ENCODE assay signal across 20 cellular contexts in the genomic region with DNA sequence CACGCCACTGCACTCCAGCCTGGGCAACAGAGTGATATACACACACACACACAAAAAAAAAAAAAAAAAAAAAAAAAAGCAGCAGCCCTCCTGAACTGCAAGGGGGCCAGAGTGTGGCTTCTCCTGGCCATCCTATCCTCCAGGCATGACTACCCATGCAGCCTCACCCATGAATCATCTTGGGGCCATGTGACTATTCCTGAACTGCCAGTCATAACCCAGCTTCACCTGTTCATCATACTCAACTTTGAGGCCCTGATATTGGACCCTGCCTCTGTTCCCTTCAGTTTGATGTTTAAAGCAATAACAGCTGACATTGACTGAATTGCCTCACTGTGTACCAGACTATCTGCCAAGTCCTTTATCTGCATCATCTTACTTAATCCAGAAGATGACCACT. TPM values are rescaled to one million over a fixed set of nuclear protein-coding genes. Genes with fewer than 3 reads are reported as not detected.
DNase-seq lines count a peak whose midpoint lies in the region; ATAC-seq and TF ChIP-seq lines count a peak whose summit lies in the region.
"Had no signal": no experiment of that assay in that cellular context is flagged by ENCODE, and none has a peak within 500 bp of the region (broad histone marks: within the 10 kb centered on the region; RNA-seq: fewer than 3 reads in every experiment).

No MANE protein-coding gene starts in this region.

- TF ChIP-seq CTCF in epithelial cell of esophagus (IDR thresholded peaks at IDR 0.05; ENCODE audit: insufficient read depth, low read depth, low read length, missing control alignments): no peak

- DNase-seq in activated naive CD4-positive, alpha-beta T cell treated with anti-CD3 and anti-CD28 coated beads, Interleukin-2, amount 50 U/mL, for 72 hours (ENCODE audit: low spot score in 2 of 2): peak in 1 of 2 donors; percentile 34
- no peak for DNase-seq in activated naive CD4-positive, alpha-beta T cell (lab: John Stamatoyannopoulos, UW)
- DNase-seq in LHCN-M2 (ENCODE audit: low read depth) (peak; percentile 97), epithelial cell of esophagus (ENCODE audit: low read depth) (peak; percentile 67), NCI-H1092 treated with DMSO at 0.1 percent for 48 hours (lab: John Stamatoyannopoulos, UW) (no peak)
- DNase-seq: amygdala, dermis blood vessel endothelial cell, DND-41, heart left ventricle, Kasumi-1, mesenchymal stem cell, naive B cell, NCI-H1105, NCI-H2081 treated with DMSO at 0.1 percent for 48 hours had no signal

- H3K4me3 ChIP-seq in epithelial cell of esophagus (ENCODE audit: low read length): no peak overlapping the region
- no peak overlapping the region for H3K4me3 ChIP-seq in skeletal muscle tissue (ENCODE audit: low read length in 3 of 3)
- H3K4me3 ChIP-seq: heart left ventricle, right atrium auricular region, SJSA1 had no signal

- H3K9ac ChIP-seq in skeletal muscle tissue (ENCODE audit: low read depth in 1 of 3, low read length in 3 of 3): no peak overlapping the region

- H3K36me3 ChIP-seq in skeletal muscle tissue (ENCODE audit: control insufficient read depth in 3 of 3, insufficient read depth in 3 of 3, low read length in 3 of 3): no peaks in the 10 kb centered on the region
- H3K36me3 ChIP-seq: heart left ventricle, right atrium auricular region, SJSA1 had no signal

- no peaks in the 10 kb centered on the region for H3K9me3 Mint-ChIP-seq in activated naive CD4-positive, alpha-beta T cell treated with anti-CD3 and anti-CD28 coated beads, Interleukin-2, amount 50 U/mL, for 72 hours

- no peaks in the 10 kb centered on the region for H3K9me3 ChIP-seq in skeletal muscle tissue (ENCODE audit: control insufficient read depth in 3 of 3, low read length in 3 of 3)
- H3K9me3 ChIP-seq: heart left ventricle, right atrium auricular region, SJSA1 had no signal

- H3K27ac Mint-ChIP-seq in activated naive CD4-positive, alpha-beta T cell treated with anti-CD3 and anti-CD28 coated beads, Interleukin-2, amount 50 U/mL, for 72 hours: no peak overlapping the region

- H3K27ac ChIP-seq in skeletal muscle tissue (ENCODE audit: low read depth, low read length): peak overlapping the region; percentile 67
- H3K27ac ChIP-seq: heart left ventricle, right atrium auricular region, SJSA1 had no signal

- peaks cover 34 to 38% (median 37%) of the 10 kb centered on the region in 3 donors for H3K4me1 ChIP-seq in skeletal muscle tissue (ENCODE audit: control insufficient read depth in 3 of 3, insufficient read depth in 3 of 3, low read length in 3 of 3)

- no peaks in the 10 kb centered on the region for H3K36me3 Mint-ChIP-seq in activated naive CD4-positive, alpha-beta T cell treated with anti-CD3 and anti-CD28 coated beads, Interleukin-2, amount 50 U/mL, for 72 hours

- peak; percentile 45 to 50 for ATAC-seq in activated naive CD4-positive, alpha-beta T cell treated with anti-CD3 and anti-CD28 coated beads, Interleukin-2, amount 50 U/mL, for 72 hours
- no peak for ATAC-seq in GM19455 (IDR thresholded peaks at IDR 0.05; ENCODE audit: unreplicated experiment)
- ATAC-seq: heart left ventricle had no signal

- peaks cover 17 to 25% (median 17%) of the 10 kb centered on the region in 3 donors for H3K27me3 ChIP-seq in skeletal muscle tissue (ENCODE audit: control insufficient read depth in 3 of 3, insufficient read depth in 3 of 3, low read length in 3 of 3)

RNA-seq across cellular contexts. Expression of a gene that starts 2.8 kb away (rescaled TPM):
- 1 to 10 TPM in 1 of 2 donors, under 1 TPM in 1; 0.18 to 4.3 TPM for total RNA-seq in activated naive CD4-positive, alpha-beta T cell treated with anti-CD3 and anti-CD28 coated beads, Interleukin-2, amount 50 U/mL, for 72 hours
- 1.6 and 3.1 TPM in 2 replicates for total RNA-seq in LHCN-M2 (2014; rRNA removed)
- polyA plus RNA-seq in LHCN-M2 (2012): 0.05 TPM
- total RNA-seq in skeletal muscle tissue: 0.52 TPM
- total RNA-seq: ureter had no signal

RNA-seq across cellular contexts. Expression of a gene that starts 22.1 kb away (rescaled TPM):
- under 1 TPM in 1 of 2 donors, not detected in 1; 0.97 TPM for total RNA-seq in activated naive CD4-positive, alpha-beta T cell treated with anti-CD3 and anti-CD28 coated beads, Interleukin-2, amount 50 U/mL, for 72 hours
- total RNA-seq in LHCN-M2 (2014; rRNA removed) (not detected in 2 replicates), skeletal muscle tissue (11.0 TPM)
- polyA plus RNA-seq in LHCN-M2 (2012): not detected
- total RNA-seq: dermis blood vessel endothelial cell, SJSA1, ureter had no signal

RNA-seq across cellular contexts. Expression of a gene that starts 44.7 kb away (rescaled TPM):
- 10 to 100 TPM; 70.6 to 79.5 TPM for total RNA-seq in activated naive CD4-positive, alpha-beta T cell treated with anti-CD3 and anti-CD28 coated beads, Interleukin-2, amount 50 U/mL, for 72 hours
- total RNA-seq in LHCN-M2 (2014; rRNA removed) (34.3 and 40.6 TPM in 2 replicates), skeletal muscle tissue (24.5 TPM)
- polyA plus RNA-seq in LHCN-M2 (2012): 51.3 TPM

RNA-seq across cellular contexts. Expression of a gene that starts 54.6 kb away (rescaled TPM):
- 1 to 10 TPM in 1 of 2 donors, not detected in 1; 1.1 TPM for total RNA-seq in activated naive CD4-positive, alpha-beta T cell treated with anti-CD3 and anti-CD28 coated beads, Interleukin-2, amount 50 U/mL, for 72 hours
- 41.6 and 52.6 TPM in 2 replicates for total RNA-seq in LHCN-M2 (2014; rRNA removed)
- polyA plus RNA-seq in LHCN-M2 (2012): 66.9 TPM
- total RNA-seq in skeletal muscle tissue: 11.0 TPM
- total RNA-seq: T-helper 1 cell treated with Interleukin-12 subunit alpha and Interleukin-12 subunit beta and Interleukin-4 antibody, amounts not matched to agents 30 ng/mL and 1 ng/mL, for 36 hours had no signal

Comparison
In these comparisons a context has a peak if more than half of its experiments do, and no peak if none do; other contexts are left out.
1. DNase-seq: peak in LHCN-M2 (single experiment) and epithelial cell of esophagus (single experiment); none in activated naive CD4-positive, alpha-beta T cell (0 of 4) and NCI-H1092 treated with DMSO at 0.1 percent for 48 hours (single experiment).